1 cellular context compared by ENCODE assay signal in genomic region chrX:75155830-75156525, GRCh38.
TF ChIP-seq lines count a peak whose summit lies in the region.

Gene ABCB7, minus strand, starts transcription at chrX:75156283. Its CDS starts 11 bp downstream, at chrX:75156272.

TF ChIP-seq in HepG2, 621 proteins besides CTCF, POLR2A, EP300 and RAD21 (continued from another document):
- TF ChIP-seq CSRNP1 (CRISPR knock-in tag; IDR thresholded peaks at IDR 0.05) (no peak), ZNF639 (CRISPR knock-in tag; conservative IDR thresholded peaks at IDR 0.05) (no peak), THYN1 (CRISPR knock-in tag; IDR thresholded peaks at IDR 0.05; ENCODE audit: borderline replicate concordance, low read depth) (no peak), SMAD1 (CRISPR knock-in tag; IDR thresholded peaks at IDR 0.05; ENCODE audit: borderline replicate concordance, low read depth) (no peak), ZNF781 (CRISPR knock-in tag; IDR thresholded peaks at IDR 0.05; ENCODE audit: borderline replicate concordance, not compliant biosample characterization) (no peak), ZNF510 (CRISPR knock-in tag; IDR thresholded peaks at IDR 0.05; ENCODE audit: low read depth) (no peak), SATB2 (CRISPR knock-in tag; IDR thresholded peaks at IDR 0.05) (no peak), PRPF4 (IDR thresholded peaks at IDR 0.05; ENCODE audit: low read depth, low read length, poor library complexity, severe bottlenecking) (no peak), ZNF644 (CRISPR knock-in tag; IDR thresholded peaks at IDR 0.05; ENCODE audit: low read depth) (peak; percentile 50), MAF1 (CRISPR knock-in tag; IDR thresholded peaks at IDR 0.05; ENCODE audit: borderline replicate concordance) (no peak), ZNF24 (IDR thresholded peaks at IDR 0.05) (no peak), THAP9 (CRISPR knock-in tag; IDR thresholded peaks at IDR 0.05; ENCODE audit: borderline replicate concordance) (peak; percentile 88; the same call in 1 of the 2 replicates), KDM5B (CRISPR knock-in tag; IDR thresholded peaks at IDR 0.05; ENCODE audit: borderline replicate concordance) (0 out of 2 replicates have a peak, but pooled peaks have one; percentile 20), ZFP91 (CRISPR knock-in tag; IDR thresholded peaks at IDR 0.05; ENCODE audit: borderline replicate concordance) (peak; percentile 54; the same call in 1 of the 2 replicates), ZNF75D (CRISPR knock-in tag; IDR thresholded peaks at IDR 0.05; ENCODE audit: borderline replicate concordance) (no peak), SSRP1 (CRISPR knock-in tag; IDR thresholded peaks at IDR 0.05) (no peak), ZNF704 (CRISPR knock-in tag; IDR thresholded peaks at IDR 0.05; ENCODE audit: borderline replicate concordance) (no peak), THAP7 (CRISPR knock-in tag; IDR thresholded peaks at IDR 0.05) (0 out of 2 replicates have a peak, but pooled peaks have one; percentile 36)
TF ChIP-seq in HepG2: peak in this region for 65.
